Comparison of ENCODE assay signal across 1 cellular context in genomic region chr6:144922120-144922722, GRCh38.
TF ChIP-seq lines count a peak whose summit lies in the region.

No MANE protein-coding gene starts in this region.

TF ChIP-seq in H1, 55 proteins besides CTCF, POLR2A, EP300 and RAD21:
- TF ChIP-seq HDAC2 (IDR thresholded peaks at IDR 0.05; ENCODE audit: borderline replicate concordance in 1 of 2, low read depth in 2 of 2, low read length in 2 of 2), result no peak
- TF ChIP-seq CEBPB (IDR thresholded peaks at IDR 0.05; ENCODE audit: low read depth, low read length), result no peak
- no peak for TF ChIP-seq BACH1 (IDR thresholded peaks at IDR 0.05; ENCODE audit: low read length)
- no peak for TF ChIP-seq SAP30 (IDR thresholded peaks at IDR 0.05; ENCODE audit: insufficient read depth, insufficient replicate concordance, low read length)
- TF ChIP-seq ASH2L (IDR thresholded peaks at IDR 0.05; ENCODE audit: low read length), result no peak
- no peak for TF ChIP-seq CHD2 (IDR thresholded peaks at IDR 0.05; ENCODE audit: low read length)
- no peak for TF ChIP-seq KDM1A (IDR thresholded peaks at IDR 0.05; ENCODE audit: borderline replicate concordance, low read length)
- no peak for TF ChIP-seq SP1 (IDR thresholded peaks at IDR 0.05; ENCODE audit: low read depth, low read length)
- TF ChIP-seq GTF2F1 (IDR thresholded peaks at IDR 0.05; ENCODE audit: borderline replicate concordance, low read depth, low read length), result no peak
- no peak for TF ChIP-seq PHF8 (conservative IDR thresholded peaks at IDR 0.05; ENCODE audit: low read depth, low read length)
- TF ChIP-seq, protein P1, sequence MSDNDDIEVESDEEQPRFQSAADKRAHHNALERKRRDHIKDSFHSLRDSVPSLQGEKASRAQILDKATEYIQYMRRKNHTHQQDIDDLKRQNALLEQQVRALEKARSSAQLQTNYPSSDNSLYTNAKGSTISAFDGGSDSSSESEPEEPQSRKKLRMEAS (IDR thresholded peaks at IDR 0.05), result no peak
- TF ChIP-seq HDAC6 (IDR thresholded peaks at IDR 0.05; ENCODE audit: low read depth, low read length), result no peak
- no peak for TF ChIP-seq SUZ12 (IDR thresholded peaks at IDR 0.05; ENCODE audit: low read length)
- no peak for TF ChIP-seq RFX5 (IDR thresholded peaks at IDR 0.05; ENCODE audit: borderline replicate concordance, low read depth, low read length)
- no peak for TF ChIP-seq SP2 (IDR thresholded peaks at IDR 0.05; ENCODE audit: low read length)
TF ChIP-seq in H1: peak in this region for 0.
